8 cellular contexts compared by ENCODE assay signal in genomic region chr12:26226629-26227375, GRCh38. TPM values are rescaled to one million over a fixed set of nuclear protein-coding genes. Genes with fewer than 3 reads are reported as not detected.
DNase-seq lines count a peak whose midpoint lies in the region; ATAC-seq, FAIRE-seq and TF ChIP-seq lines count a peak whose summit lies in the region.

No MANE protein-coding gene starts in this region.

- no peak overlapping the region for H3K4me2 ChIP-seq in K562 (ENCODE audit: insufficient read depth, low read length)

- in situ Hi-C loops in K562 (cut with MboI) = no loop called here

- 13% methylated on average over 40 of the region's 45 CpGs for WGBS in K562 (ENCODE audit: insufficient coverage, low coverage, missing lambda C conversion rate)
- no CpG with 5 or more reads among the region's 45 CpGs for WGBS in iPS DF 6.9 (ENCODE audit: insufficient coverage, insufficient read length)
- 7% methylated on average over 45 of the region's 45 CpGs for WGBS in sigmoid colon, 2 donors

- POLR2A ChIA-PET in activated CD4-positive, alpha-beta T cell treated with anti-CD3 and anti-CD28 coated beads, Interleukin-2, amount 10 ng/mL, durations not matched to agents 7 days and 5 days (lab: Charles Lee) = no interaction called here
- POLR2A ChIA-PET in K562 (lab: Yijun Ruan, JAX) = interaction anchor here (0.6 kb wide), 1 partner anchor 159 kb away, joined by 5 read pairs; no protein-coding TSS in a partner anchor
- POLR2A ChIA-PET in naive thymus-derived CD8-positive, alpha-beta T cell (lab: Charles Lee) = no interaction called here

- CTCF ChIA-PET in activated CD4-positive, alpha-beta T cell treated with anti-CD3 and anti-CD28 coated beads, Interleukin-2, amount 10 ng/mL, durations not matched to agents 7 days and 5 days (lab: Charles Lee) = no interaction called here
- CTCF ChIA-PET in K562 (lab: Yijun Ruan, JAX; ENCODE audit: low intra/inter-chr PET ratio) = no interaction called here

- TF ChIP-seq POLR2A in K562 (conservative IDR thresholded peaks at IDR 0.05) (no peak), sigmoid colon (IDR thresholded peaks at IDR 0.05) (no peak)

- peaks cover 48% of the 10 kb centered on the region for H3K27me3 Mint-ChIP-seq in activated CD4-positive, alpha-beta T cell treated with anti-CD3 and anti-CD28 coated beads, Interleukin-2, amount 10 ng/mL, durations not matched to agents 7 days and 5 days
- peaks cover 21 to 37% (median 30%) of the 10 kb centered on the region in 5 donors for H3K27me3 Mint-ChIP-seq in naive thymus-derived CD8-positive, alpha-beta T cell

- H3K4me1 ChIP-seq in K562 (replicated peaks in 1 of 2; ENCODE audit: control insufficient read depth in 2 of 2, insufficient read depth in 2 of 2, low read length in 2 of 2) = peaks cover 0 to 6% of the 10 kb centered on the region in 2 experiments; a peak in 1 of 5 replicates
- H3K4me1 ChIP-seq in iPS DF 6.9 (ENCODE audit: control insufficient read depth, insufficient read depth, low read length) = no peaks in the 10 kb centered on the region
- peaks cover 0 to 16% (median 7%) of the 10 kb centered on the region in 4 donors for H3K4me1 ChIP-seq in sigmoid colon

- no peak for ATAC-seq in K562
- ATAC-seq in naive thymus-derived CD8-positive, alpha-beta T cell = no peak

- H3K27me3 ChIP-seq in K562 (ENCODE audit: control insufficient read depth in 2 of 2, insufficient read depth in 2 of 2, low read length in 2 of 2) = peaks cover 11 to 23% of the 10 kb centered on the region in 2 experiments; a peak in 4 of 5 replicates
- peaks cover 17% of the 10 kb centered on the region for H3K27me3 ChIP-seq in iPS DF 6.9 (ENCODE audit: control insufficient read depth, insufficient read depth, low read length)
- H3K27me3 ChIP-seq in sigmoid colon = no peaks in the 10 kb centered on the region

- H4K20me1 ChIP-seq in K562 (replicated peaks; ENCODE audit: control insufficient read depth, insufficient read depth, low read length) = no peaks in the 10 kb centered on the region

- peak; percentile 7 for DNase-seq in activated CD4-positive, alpha-beta T cell treated with anti-CD3 and anti-CD28 coated beads for 48 hours
- DNase-seq in activated CD4-positive, alpha-beta T cell treated with anti-CD3 and anti-CD28 coated beads, Interleukin-2, amount 10 ng/mL, durations not matched to agents 7 days and 5 days = no peak
- DNase-seq in K562 (ENCODE audit: extremely low read depth in 1 of 4, low spot score in 3 of 4) (no peak), iPS DF 6.9 (ENCODE audit: low read depth, low spot score) (peak; percentile 18), sigmoid colon (peak; percentile 73), SIG-M5 treated with dmso at 0.1 percent for 504 hours (lab: John Stamatoyannopoulos, UW; ENCODE audit: unreplicated experiment) (no peak)
- DNase-seq in naive thymus-derived CD8-positive, alpha-beta T cell = no peak
- no peak for DNase-seq in central memory CD4-positive, alpha-beta T cell

- H3K27ac Mint-ChIP-seq in activated CD4-positive, alpha-beta T cell treated with anti-CD3 and anti-CD28 coated beads, Interleukin-2, amount 10 ng/mL, durations not matched to agents 7 days and 5 days = no peak overlapping the region
- H3K27ac Mint-ChIP-seq in naive thymus-derived CD8-positive, alpha-beta T cell = no peak overlapping the region

- no peaks in the 10 kb centered on the region for H3K36me3 Mint-ChIP-seq in activated CD4-positive, alpha-beta T cell treated with anti-CD3 and anti-CD28 coated beads, Interleukin-2, amount 10 ng/mL, durations not matched to agents 7 days and 5 days (ENCODE audit: low read depth)
- peaks cover 0 to 4% (median 0%) of the 10 kb centered on the region in 3 donors for H3K36me3 Mint-ChIP-seq in naive thymus-derived CD8-positive, alpha-beta T cell

- no peak overlapping the region for H3K4me3 Mint-ChIP-seq in activated CD4-positive, alpha-beta T cell treated with anti-CD3 and anti-CD28 coated beads, Interleukin-2, amount 10 ng/mL, durations not matched to agents 7 days and 5 days
- peak overlapping the region in 1 of 10 donors; percentile 10 for H3K4me3 Mint-ChIP-seq in naive thymus-derived CD8-positive, alpha-beta T cell

- H3K4me3 ChIP-seq in K562 (no peak overlapping the region), iPS DF 6.9 (ENCODE audit: low read length) (peak overlapping the region; percentile 10; the same call in 1 of the 2 replicates), sigmoid colon (peak overlapping the region; percentile 20 to 58 (median 50))

- TF ChIP-seq RAD21 in K562 (CRISPR knock-in tag; conservative IDR thresholded peaks at IDR 0.05 in 1 of 2, IDR thresholded peaks at IDR 0.05 in 1 of 2) = no peak

- TF ChIP-seq EP300 in K562 (IDR thresholded peaks at IDR 0.05; ENCODE audit: low read length) = no peak
- no peak for TF ChIP-seq EP300 in sigmoid colon (IDR thresholded peaks at IDR 0.05)

- BruUV-seq in K562 (replicated peaks; lab: Mats Ljungman, UMichigan) = no TSS peak

- FAIRE-seq in K562 (lab: Jason Lieb, UNC) = no peak

- H3K4me1 Mint-ChIP-seq in activated CD4-positive, alpha-beta T cell treated with anti-CD3 and anti-CD28 coated beads, Interleukin-2, amount 10 ng/mL, durations not matched to agents 7 days and 5 days = no peaks in the 10 kb centered on the region
- peaks cover 0 to 5% (median 0%) of the 10 kb centered on the region in 4 donors for H3K4me1 Mint-ChIP-seq in naive thymus-derived CD8-positive, alpha-beta T cell

- intact Hi-C loops in K562 (cut with micrococcal nuclease) (no loop called here), sigmoid colon (cut with DNase I) (loop anchor here (10.0 kb wide), 1 partner anchor 102 kb away; the partner anchor contains the start of gene BHLHE41)

- no peaks in the 10 kb centered on the region for H3K79me2 ChIP-seq in K562 (ENCODE audit: control insufficient read depth, insufficient read depth, low read length)

- H3K9me3 ChIP-seq in K562 (replicated peaks; ENCODE audit: control insufficient read depth, insufficient read depth, low read depth, low read length) (no peaks in the 10 kb centered on the region), iPS DF 6.9 (ENCODE audit: control insufficient read depth, insufficient read depth, low read length) (no peaks in the 10 kb centered on the region), sigmoid colon (no peaks in the 10 kb centered on the region)

- H3K9ac ChIP-seq in K562 (ENCODE audit: insufficient read depth in 1 of 2, low read depth in 2 of 2, low read length in 2 of 2) = no peak overlapping the region

- no peaks in the 10 kb centered on the region for H3K36me3 ChIP-seq in K562 (ENCODE audit: control insufficient read depth, insufficient read depth, low read length)
- H3K36me3 ChIP-seq in iPS DF 6.9 (ENCODE audit: control insufficient read depth, insufficient read depth, low read length) = no peaks in the 10 kb centered on the region
- no peaks in the 10 kb centered on the region for H3K36me3 ChIP-seq in sigmoid colon

- no peaks in the 10 kb centered on the region for H3K9me1 ChIP-seq in K562 (ENCODE audit: control insufficient read depth, insufficient read depth, low read length)

- TF ChIP-seq CTCF in K562 (IDR thresholded peaks at IDR 0.05 in 2 of 3, conservative IDR thresholded peaks at IDR 0.05 in 1 of 3; ENCODE audit: insufficient read depth in 2 of 3, low read depth in 1 of 3, low read length in 3 of 3) (no peak), sigmoid colon (IDR thresholded peaks at IDR 0.05) (peak in 1 of 4 experiments; percentile 13)

- H3K27ac ChIP-seq in K562 (ENCODE audit: extremely low read depth, low read depth, low read length) (no peak overlapping the region), iPS DF 6.9 (ENCODE audit: low read length) (no peak overlapping the region), sigmoid colon (peak overlapping the region; percentile 75 to 82 (median 78))

- H2AFZ ChIP-seq in K562 (ENCODE audit: low read depth, low read length) = no peak overlapping the region

- H3K9me3 Mint-ChIP-seq in activated CD4-positive, alpha-beta T cell treated with anti-CD3 and anti-CD28 coated beads, Interleukin-2, amount 10 ng/mL, durations not matched to agents 7 days and 5 days = no peaks in the 10 kb centered on the region
- H3K9me3 Mint-ChIP-seq in naive thymus-derived CD8-positive, alpha-beta T cell = peaks cover 0 to 3% (median 0%) of the 10 kb centered on the region in 9 donors

TF ChIP-seq in K562, 482 proteins besides CTCF, POLR2A, EP300 and RAD21:
- TF ChIP-seq DMBX1 (CRISPR knock-in tag; IDR thresholded peaks at IDR 0.05; ENCODE audit: borderline replicate concordance) (no peak), ESRRA (IDR thresholded peaks at IDR 0.05; ENCODE audit: borderline replicate concordance, low read depth) (0 out of 2 replicates have a peak, but pooled peaks have one; percentile 17)
TF ChIP-seq in K562: peak in this region for 1.

RNA-seq across cellular contexts. Expression of gene SSPN, which starts 31.4 kb away (rescaled TPM):
- not detected for total RNA-seq in activated CD4-positive, alpha-beta T cell treated with anti-CD3 and anti-CD28 coated beads, Interleukin-2, amount 10 ng/mL, durations not matched to agents 7 days and 5 days
- total RNA-seq in K562 (2011; cell fraction: chromatin; rRNA removed; ENCODE audit: low replicate concordance) = not detected in 2 replicates
- not detected in 2 replicates for total RNA-seq in K562 (2011; cell fraction: nucleolus; rRNA removed)
- total RNA-seq in K562 (2011; cell fraction: nucleoplasm; rRNA removed) = not detected in 2 replicates
- total RNA-seq in K562 (2014; rRNA removed) (not detected in 2 replicates), K562 (2014; rRNA removed; fragmentation: Illumina TruSeq; extraction: Trizol) (not detected in 2 replicates), K562 (2015; rRNA removed; fragmentation: Illumina TruSeq; extraction: Trizol) (not detected in 2 replicates), K562 (2021) (0.40 TPM in 1 of 2 replicates, not detected in the other), sigmoid colon (10 to 100 TPM; 30.3 to 54.0 (median 46.9) TPM)
- polyA plus RNA-seq in K562 (2011; rRNA removed) (not detected in 2 replicates), K562 (2014; fragmentation: Illumina TruSeq; extraction: Trizol) (not detected in 2 replicates), K562 (2014; fragmentation: Nextera tagmentation; extraction: Ambion mirVana) (not detected), K562 (2014; rRNA removed) (not detected in 2 replicates), sigmoid colon (1 to 10 TPM; 3.2 to 6.6 (median 3.2) TPM)
- polyA plus RNA-seq in K562 (2011; cell fraction: cytosol; rRNA removed) = not detected in 2 replicates
- not detected in 2 replicates for polyA plus RNA-seq in K562 (2011; cell fraction: nucleus; rRNA removed)
- not detected in 2 replicates for polyA plus RNA-seq in K562 (2012)
- not detected in 2 replicates for polyA minus RNA-seq in K562 (2011; rRNA and poly(A)+ RNA removed)
- not detected in 2 replicates for polyA minus RNA-seq in K562 (2011; cell fraction: cytosol; rRNA and poly(A)+ RNA removed)
- not detected in 2 replicates for polyA minus RNA-seq in K562 (2011; cell fraction: nucleus; rRNA and poly(A)+ RNA removed)
- under 1 TPM in 1 of 2 experiments, not detected in 1; 0.27 TPM for total RNA-seq in naive thymus-derived CD8-positive, alpha-beta T cell
- not detected for polyA plus RNA-seq in naive thymus-derived CD8-positive, alpha-beta T cell

Comparison
In these comparisons a context has a peak if more than half of its experiments do, and no peak if none do; other contexts are left out.
1. DNase-seq: peak in activated CD4-positive, alpha-beta T cell treated with anti-CD3 and anti-CD28 coated beads for 48 hours (single experiment), iPS DF 6.9 (single experiment) and sigmoid colon (single experiment); none in activated CD4-positive, alpha-beta T cell treated with anti-CD3 and anti-CD28 coated beads, Interleukin-2, amount 10 ng/mL, durations not matched to agents 7 days and 5 days (single experiment), K562 (0 of 4), SIG-M5 treated with dmso at 0.1 percent for 504 hours (single experiment), naive thymus-derived CD8-positive, alpha-beta T cell (0 of 10) and central memory CD4-positive, alpha-beta T cell (single experiment).
2. H3K27ac ChIP-seq: peak in sigmoid colon (4 of 4); none in K562 (single experiment) and iPS DF 6.9 (single experiment).
3. RNA of gene SSPN, which starts 31.4 kb away (total RNA-seq): 30.3 to 54.0 TPM in sigmoid colon; 0.27 TPM in naive thymus-derived CD8-positive, alpha-beta T cell, not detected in activated CD4-positive, alpha-beta T cell treated with anti-CD3 and anti-CD28 coated beads, Interleukin-2, amount 10 ng/mL, durations not matched to agents 7 days and 5 days and 0.40 TPM in K562; every median in the first group is over 10 times any median in the second.